1 cellular context compared by ENCODE assay signal in the genomic region with DNA sequence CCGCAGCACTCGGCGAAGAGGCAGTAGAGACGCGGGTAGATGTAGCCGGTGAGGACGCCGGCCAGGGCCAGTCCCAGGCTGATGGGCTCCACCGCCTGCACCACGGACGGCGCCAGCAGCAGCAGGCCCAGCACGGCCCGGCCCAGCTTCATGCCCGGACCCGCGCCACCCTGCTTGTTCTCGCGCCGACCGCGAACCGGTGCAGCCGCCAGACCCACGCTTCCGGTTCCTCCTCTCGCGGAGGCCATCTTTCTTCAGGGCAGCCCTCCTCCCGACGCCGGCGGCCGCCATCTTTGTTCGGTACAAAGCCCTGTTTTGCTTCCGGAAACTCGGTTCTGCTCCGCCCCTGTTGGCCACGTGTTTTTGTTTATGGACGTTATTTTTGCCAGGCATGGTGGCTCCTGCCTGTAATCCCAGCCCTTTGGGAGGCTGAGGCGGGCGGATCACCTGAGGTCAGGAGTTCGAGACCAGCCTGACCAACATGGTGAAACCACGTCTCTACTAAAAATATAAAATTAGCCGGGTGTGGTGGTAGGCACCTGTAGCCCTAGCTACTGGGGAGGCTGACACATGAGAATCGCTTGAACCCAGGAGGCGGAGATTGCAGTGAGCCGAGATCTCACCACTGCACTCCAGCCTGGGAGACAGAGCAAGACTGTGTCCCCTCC.
A peak's percentile ranks its signal among the peaks of the same experiment; 100 is the strongest.
TF ChIP-seq lines count a peak whose summit lies in the region.

Gene TOR1A, minus strand, starts transcription at position 203 of the 668 bp plus-strand sequence. Its CDS starts 51 bp downstream, at position 152.

TF ChIP-seq in HEK293, 187 proteins besides CTCF, POLR2A, EP300 and RAD21 (continued from another document):
- TF ChIP-seq, protein P1, sequence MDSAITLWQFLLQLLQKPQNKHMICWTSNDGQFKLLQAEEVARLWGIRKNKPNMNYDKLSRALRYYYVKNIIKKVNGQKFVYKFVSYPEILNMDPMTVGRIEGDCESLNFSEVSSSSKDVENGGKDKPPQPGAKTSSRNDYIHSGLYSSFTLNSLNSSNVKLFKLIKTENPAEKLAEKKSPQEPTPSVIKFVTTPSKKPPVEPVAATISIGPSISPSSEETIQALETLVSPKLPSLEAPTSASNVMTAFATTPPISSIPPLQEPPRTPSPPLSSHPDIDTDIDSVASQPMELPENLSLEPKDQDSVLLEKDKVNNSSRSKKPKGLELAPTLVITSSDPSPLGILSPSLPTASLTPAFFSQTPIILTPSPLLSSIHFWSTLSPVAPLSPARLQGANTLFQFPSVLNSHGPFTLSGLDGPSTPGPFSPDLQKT (IDR thresholded peaks at IDR 0.05; ENCODE audit: borderline replicate concordance, low read depth, low read length), result no peak
- TF ChIP-seq ZBTB20 (tag by site-specific recombination; IDR thresholded peaks at IDR 0.05) (peak; percentile 66; the same call in 1 of the 2 replicates), ZNF280D (tag by site-specific recombination; IDR thresholded peaks at IDR 0.05) (no peak), ZNF530 (tag by site-specific recombination; IDR thresholded peaks at IDR 0.05; ENCODE audit: low read depth) (no peak), KLF9 (tag by site-specific recombination; IDR thresholded peaks at IDR 0.05; ENCODE audit: low read depth) (peak; percentile 61), ZNF394 (tag by site-specific recombination; IDR thresholded peaks at IDR 0.05; ENCODE audit: borderline replicate concordance) (peak; percentile 78), ZBTB48 (tag by site-specific recombination; IDR thresholded peaks at IDR 0.05) (no peak), ZNF791 (tag by site-specific recombination; IDR thresholded peaks at IDR 0.05) (no peak), ZNF558 (tag by site-specific recombination; IDR thresholded peaks at IDR 0.05) (no peak; the same call in 1 of the 2 replicates), ZBTB6 (tag by site-specific recombination; IDR thresholded peaks at IDR 0.05) (no peak), ZNF292 (tag by site-specific recombination; IDR thresholded peaks at IDR 0.05; ENCODE audit: borderline replicate concordance, low read depth) (no peak)
- TF ChIP-seq, protein P2, sequence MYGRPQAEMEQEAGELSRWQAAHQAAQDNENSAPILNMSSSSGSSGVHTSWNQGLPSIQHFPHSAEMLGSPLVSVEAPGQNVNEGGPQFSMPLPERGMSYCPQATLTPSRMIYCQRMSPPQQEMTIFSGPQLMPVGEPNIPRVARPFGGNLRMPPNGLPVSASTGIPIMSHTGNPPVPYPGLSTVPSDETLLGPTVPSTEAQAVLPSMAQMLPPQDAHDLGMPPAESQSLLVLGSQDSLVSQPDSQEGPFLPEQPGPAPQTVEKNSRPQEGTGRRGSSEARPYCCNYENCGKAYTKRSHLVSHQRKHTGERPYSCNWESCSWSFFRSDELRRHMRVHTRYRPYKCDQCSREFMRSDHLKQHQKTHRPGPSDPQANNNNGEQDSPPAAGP (tag by site-specific recombination; IDR thresholded peaks at IDR 0.05), result peak; percentile 92
- TF ChIP-seq, protein P3, sequence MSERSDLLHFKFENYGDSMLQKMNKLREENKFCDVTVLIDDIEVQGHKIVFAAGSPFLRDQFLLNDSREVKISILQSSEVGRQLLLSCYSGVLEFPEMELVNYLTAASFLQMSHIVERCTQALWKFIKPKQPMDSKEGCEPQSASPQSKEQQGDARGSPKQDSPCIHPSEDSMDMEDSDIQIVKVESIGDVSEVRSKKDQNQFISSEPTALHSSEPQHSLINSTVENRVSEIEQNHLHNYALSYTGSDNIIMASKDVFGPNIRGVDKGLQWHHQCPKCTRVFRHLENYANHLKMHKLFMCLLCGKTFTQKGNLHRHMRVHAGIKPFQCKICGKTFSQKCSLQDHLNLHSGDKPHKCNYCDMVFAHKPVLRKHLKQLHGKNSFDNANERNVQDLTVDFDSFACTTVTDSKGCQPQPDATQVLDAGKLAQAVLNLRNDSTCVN (tag by site-specific recombination; optimal IDR thresholded peaks at IDR 0.05), result peak; percentile 87
